In genomic region chr14:91300283-91300841, GRCh38 we compare ENCODE assay signal across 15 cellular contexts. TPM values are rescaled to one million over a fixed set of nuclear protein-coding genes. Genes with fewer than 3 reads are reported as not detected.
DNase-seq lines count a peak whose midpoint lies in the region; FAIRE-seq and TF ChIP-seq lines count a peak whose summit lies in the region.
"Had no signal": no experiment of that assay in that cellular context is flagged by ENCODE, and none has a peak within 500 bp of the region (broad histone marks: within the 10 kb centered on the region; RNA-seq: fewer than 3 reads in every experiment).

No MANE protein-coding gene starts in this region.

- H3K9me3 ChIP-seq in osteoblast (ENCODE audit: low read depth, low read length) (no peaks in the 10 kb centered on the region), neuronal stem cell (replicated peaks in 1 of 2; ENCODE audit: control insufficient read depth in 2 of 2, insufficient read depth in 1 of 2, low read depth in 1 of 2, low read length in 2 of 2) (no peaks in the 10 kb centered on the region)
- H3K9me3 ChIP-seq: SJCRH30 had no signal

- no peaks in the 10 kb centered on the region for H4K20me1 ChIP-seq in osteoblast (ENCODE audit: insufficient read depth, low read length)

- H2BK15ac ChIP-seq in neuronal stem cell (ENCODE audit: low read length), result no peak overlapping the region

- peaks cover 4% of the 10 kb centered on the region for H3K79me1 ChIP-seq in neuronal stem cell (ENCODE audit: low read depth, low read length)

- H3K4me2 ChIP-seq in osteoblast (ENCODE audit: insufficient read depth, low read length) (no peak overlapping the region), neuronal stem cell (ENCODE audit: insufficient read depth, low read length, poor library complexity, severe bottlenecking) (no peak overlapping the region)

- H3K4me1 ChIP-seq in osteoblast (ENCODE audit: insufficient read depth, low read length), result no peaks in the 10 kb centered on the region
- peaks cover 0 to 8% of the 10 kb centered on the region in 2 donors for H3K4me1 ChIP-seq in neuronal stem cell (ENCODE audit: control insufficient read depth in 2 of 2, insufficient read depth in 1 of 2, low read depth in 1 of 2, low read length in 2 of 2)
- H3K4me1 ChIP-seq: SJCRH30 had no signal

- no peak overlapping the region for H3K14ac ChIP-seq in neuronal stem cell (ENCODE audit: low read length)

- no peak overlapping the region for H2AFZ ChIP-seq in osteoblast (ENCODE audit: low read length)
- no peak overlapping the region for H2AFZ ChIP-seq in neuronal stem cell (ENCODE audit: low read length)

- no peak overlapping the region for H2BK120ac ChIP-seq in neuronal stem cell (ENCODE audit: low read depth, low read length)

- H2BK12ac ChIP-seq in neuronal stem cell (ENCODE audit: low read length), result no peak overlapping the region

- H3K79me2 ChIP-seq in osteoblast (ENCODE audit: insufficient read depth, low read length), result no peaks in the 10 kb centered on the region

- H2AK5ac ChIP-seq in neuronal stem cell (ENCODE audit: low read depth, low read length), result no peak overlapping the region

- H3K36me3 ChIP-seq in bronchial epithelial cell (ENCODE audit: control insufficient read depth, insufficient read depth, low read length), result peaks cover 16% of the 10 kb centered on the region
- no peaks in the 10 kb centered on the region for H3K36me3 ChIP-seq in osteoblast (ENCODE audit: insufficient read depth, low read length)
- peaks cover 54 to 97% of the 10 kb centered on the region in 2 donors for H3K36me3 ChIP-seq in neuronal stem cell (replicated peaks in 1 of 2; ENCODE audit: control insufficient read depth in 2 of 2, insufficient read depth in 2 of 2, low read length in 2 of 2)
- H3K36me3 ChIP-seq: SJCRH30 had no signal

- TF ChIP-seq CTCF in bronchial epithelial cell (IDR thresholded peaks at IDR 0.05; ENCODE audit: insufficient read depth, low read length, severe bottlenecking), result no peak
- no peak for TF ChIP-seq CTCF in osteoblast (IDR thresholded peaks at IDR 0.05; ENCODE audit: extremely low read depth, low read depth, low read length)

- H3K18ac ChIP-seq in neuronal stem cell (ENCODE audit: low read length), result no peak overlapping the region

- H3K9ac ChIP-seq in neuronal stem cell (ENCODE audit: low read depth, low read length, poor library complexity), result no peak overlapping the region

- H3K4me1 Mint-ChIP-seq in T-helper 2 cell treated with Interferon-gamma antibody and Interleukin-4, amounts not matched to agents 5 μg/mL and 100 μg/mL, for 36 hours (ENCODE audit: low read depth), result peaks cover 18% of the 10 kb centered on the region
- peaks cover 0 to 6% (median 2%) of the 10 kb centered on the region in 3 donors for H3K4me1 Mint-ChIP-seq in IgD-negative memory B cell

- H4K91ac ChIP-seq in neuronal stem cell (ENCODE audit: low read depth, low read length, poor library complexity), result no peak overlapping the region

- H3K23ac ChIP-seq in neuronal stem cell (ENCODE audit: low read depth, low read length, poor library complexity), result no peak overlapping the region

- no peaks in the 10 kb centered on the region for H3K9me3 Mint-ChIP-seq in T-helper 2 cell treated with Interferon-gamma antibody and Interleukin-4, amounts not matched to agents 5 μg/mL and 100 μg/mL, for 36 hours
- no peaks in the 10 kb centered on the region for H3K9me3 Mint-ChIP-seq in IgD-negative memory B cell

- H2BK5ac ChIP-seq in neuronal stem cell (ENCODE audit: low read length), result no peak overlapping the region

- H3K36me3 Mint-ChIP-seq in T-helper 2 cell treated with Interferon-gamma antibody and Interleukin-4, amounts not matched to agents 5 μg/mL and 100 μg/mL, for 36 hours (ENCODE audit: low read depth), result peaks cover 72% of the 10 kb centered on the region
- H3K36me3 Mint-ChIP-seq in IgD-negative memory B cell, result peaks cover 4% of the 10 kb centered on the region

- no peak overlapping the region for H3K27ac ChIP-seq in osteoblast (ENCODE audit: low read depth, low read length)
- no peak overlapping the region for H3K27ac ChIP-seq in neuronal stem cell (replicated peaks; ENCODE audit: low read length)
- H3K27ac ChIP-seq: SJCRH30 had no signal

- no peaks in the 10 kb centered on the region for H3K27me3 ChIP-seq in bronchial epithelial cell (ENCODE audit: control insufficient read depth, insufficient read depth, low read length)
- peaks cover 7% of the 10 kb centered on the region for H3K27me3 ChIP-seq in osteoblast (ENCODE audit: insufficient read depth, low read length)
- no peaks in the 10 kb centered on the region for H3K27me3 ChIP-seq in neuronal stem cell (ENCODE audit: control insufficient read depth in 3 of 3, insufficient read depth in 3 of 3, low read depth in 1 of 3, low read length in 3 of 3)
- H3K27me3 ChIP-seq: SJCRH30 had no signal

- H3K4me3 Mint-ChIP-seq in T-helper 2 cell treated with Interferon-gamma antibody and Interleukin-4, amounts not matched to agents 5 μg/mL and 100 μg/mL, for 36 hours, result no peak overlapping the region
- no peak overlapping the region for H3K4me3 Mint-ChIP-seq in IgD-negative memory B cell

- no peak for DNase-seq in T-helper 2 cell treated with Interferon-gamma antibody and Interleukin-4, amounts not matched to agents 5 μg/mL and 100 μg/mL, for 36 hours (ENCODE audit: low spot score)
- DNase-seq in T-helper 2 cell (no peak), bronchial epithelial cell (ENCODE audit: low read depth) (peak; percentile 54), osteoblast (ENCODE audit: insufficient read length, low spot score, missing footprints) (peak; percentile 75), islet precursor cell (no peak), neuronal stem cell (ENCODE audit: low spot score) (no peak), NCI-H1694 treated with DMSO at 0.1 percent for 48 hours (lab: John Stamatoyannopoulos, UW) (no peak)
- DNase-seq: GDM1; NCI-H1092; NCI-H2227 treated with DMSO at 0.1 percent for 48 hours; SJCRH30; stimulated activated CD4-positive, alpha-beta T cell treated with anti-CD3 and anti-CD28 coated beads, Interleukin-15, amount 100 ng/mL, for 24 hours had no signal

- H3K27me3 Mint-ChIP-seq in T-helper 2 cell treated with Interferon-gamma antibody and Interleukin-4, amounts not matched to agents 5 μg/mL and 100 μg/mL, for 36 hours (ENCODE audit: low read depth), result no peaks in the 10 kb centered on the region
- no peaks in the 10 kb centered on the region for H3K27me3 Mint-ChIP-seq in IgD-negative memory B cell

- no peak overlapping the region for H3K4ac ChIP-seq in neuronal stem cell (ENCODE audit: low read length)

- H3K4me3 ChIP-seq in bronchial epithelial cell (ENCODE audit: low read depth, low read length) (no peak overlapping the region), osteoblast (ENCODE audit: insufficient read depth, low read length) (no peak overlapping the region), neuronal stem cell (ENCODE audit: low read length in 2 of 2) (no peak overlapping the region)
- H3K4me3 ChIP-seq: SJCRH30 had no signal

- no peak overlapping the region for H4K8ac ChIP-seq in neuronal stem cell (ENCODE audit: low read depth, low read length)

- peak overlapping the region; percentile 49 for H3K27ac Mint-ChIP-seq in T-helper 2 cell treated with Interferon-gamma antibody and Interleukin-4, amounts not matched to agents 5 μg/mL and 100 μg/mL, for 36 hours
- peak overlapping the region in 2 of 3 donors; percentile 58 to 74 for H3K27ac Mint-ChIP-seq in IgD-negative memory B cell

- no CpG with 5 or more reads among the region's 9 CpGs for WGBS in neuronal stem cell (ENCODE audit: extremely low coverage in 2 of 2, insufficient read length in 2 of 2, insufficient replicate concordance in 1 of 2), 2 donors

- no peak for FAIRE-seq in bronchial epithelial cell (lab: Jason Lieb, UNC)
- FAIRE-seq: islet of Langerhans, TTC549 had no signal

RNA-seq across cellular contexts. Expression of gene GPR68, which starts 55.9 kb away (rescaled TPM):
- 1.6 TPM for polyA plus RNA-seq in IgD-negative memory B cell
- total RNA-seq in bronchial epithelial cell, result 0.77 and 1.8 TPM in 2 replicates
- total RNA-seq in osteoblast, result 8.0 and 8.5 TPM in 2 replicates
- polyA plus RNA-seq in neuronal stem cell (2013, experiment 1 of 2), result 0.70 TPM
- 0.61 TPM for polyA plus RNA-seq in neuronal stem cell (2013, experiment 2 of 2)
- total RNA-seq: SJCRH30 had no signal

Comparison
In these comparisons a context has a peak if more than half of its experiments do, and no peak if none do; other contexts are left out.
1. DNase-seq: peak in bronchial epithelial cell (single experiment) and osteoblast (single experiment); none in T-helper 2 cell treated with Interferon-gamma antibody and Interleukin-4, amounts not matched to agents 5 μg/mL and 100 μg/mL, for 36 hours (single experiment), T-helper 2 cell (0 of 5), islet precursor cell (single experiment), neuronal stem cell (single experiment) and NCI-H1694 treated with DMSO at 0.1 percent for 48 hours (single experiment).